Comparison of ENCODE assay signal across 13 cellular contexts in genomic region chr16:31421587-31421986, GRCh38. TPM values are rescaled to one million over a fixed set of nuclear protein-coding genes. Genes with fewer than 3 reads are reported as not detected.
DNase-seq lines count a peak whose midpoint lies in the region; ATAC-seq, FAIRE-seq and TF ChIP-seq lines count a peak whose summit lies in the region.
"Had no signal": no experiment of that assay in that cellular context is flagged by ENCODE, and none has a peak within 500 bp of the region (broad histone marks: within the 10 kb centered on the region; RNA-seq: fewer than 3 reads in every experiment).

No MANE protein-coding gene starts in this region.

- CTCF ChIA-PET in CD4-positive, alpha-beta T cell (lab: Charles Lee), result no interaction called here

- TF ChIP-seq POLR2A in GM12891 (IDR thresholded peaks at IDR 0.05; ENCODE audit: low read depth, low read length), result no peak

- ATAC-seq in HG03520 (IDR thresholded peaks at IDR 0.05; ENCODE audit: unreplicated experiment), result peak; percentile 74
- ATAC-seq in activated T-cell treated with anti-CD3 and anti-CD28 coated beads, Interleukin-2, amount 50 U/mL, for 72 hours (replicated peaks in 1 of 2), result peak; percentile 99
- no peak for ATAC-seq in GM21576 (IDR thresholded peaks at IDR 0.05; ENCODE audit: unreplicated experiment)
- ATAC-seq in CD4-positive, alpha-beta T cell (ENCODE audit: poor library complexity), result no peak

- no peak for DNase-seq in GM12891 (ENCODE audit: insufficient read length, low spot score)
- peak; percentile 83 to 87 for DNase-seq in activated T-cell treated with anti-CD3 and anti-CD28 coated beads, Interleukin-2, amount 50 U/mL, for 72 hours
- peak; percentile 74 for DNase-seq in stimulated activated CD4-positive, alpha-beta T cell treated with anti-CD3 and anti-CD28 coated beads, Interleukin-1b, Interleukin-23, amount 100 ng/mL, for 48 hours
- no peak for DNase-seq in A172 (ENCODE audit: low spot score)
- DNase-seq in progenitor cell of endocrine pancreas (ENCODE audit: low spot score, unreplicated experiment), result no peak
- DNase-seq in CD4-positive, alpha-beta T cell, result no peak
- DNase-seq: IMR-90 had no signal

- no peaks in the 10 kb centered on the region for H3K27me3 ChIP-seq in CD4-positive, alpha-beta T cell (ENCODE audit: control insufficient read depth, insufficient read depth, low read length)
- H3K27me3 ChIP-seq: cardiac muscle cell had no signal

- no peak for TF ChIP-seq CTCF in progenitor cell of endocrine pancreas (IDR thresholded peaks at IDR 0.05; ENCODE audit: unreplicated experiment)
- no peak for TF ChIP-seq CTCF in CD4-positive, alpha-beta T cell (IDR thresholded peaks at IDR 0.05)

- H3K27ac ChIP-seq in CD4-positive, alpha-beta T cell (ENCODE audit: low read depth, low read length), result no peak overlapping the region
- H3K27ac ChIP-seq: cardiac muscle cell had no signal

- peak overlapping the region; percentile 63 to 69 for H3K4me3 Mint-ChIP-seq in activated T-cell treated with anti-CD3 and anti-CD28 coated beads, Interleukin-2, amount 50 U/mL, for 72 hours
- H3K4me3 Mint-ChIP-seq in progenitor cell of endocrine pancreas (ENCODE audit: low read depth), result no peak overlapping the region
- no peak overlapping the region for H3K4me3 Mint-ChIP-seq in CD4-positive, alpha-beta T cell

- H3K4me1 Mint-ChIP-seq in activated T-cell treated with anti-CD3 and anti-CD28 coated beads, Interleukin-2, amount 50 U/mL, for 72 hours (ENCODE audit: low read depth), result peaks cover 50% of the 10 kb centered on the region
- H3K4me1 Mint-ChIP-seq in progenitor cell of endocrine pancreas (ENCODE audit: low read depth), result no peaks in the 10 kb centered on the region
- no peaks in the 10 kb centered on the region for H3K4me1 Mint-ChIP-seq in CD4-positive, alpha-beta T cell (ENCODE audit: low read depth)

- POLR2A ChIA-PET in CD4-positive, alpha-beta T cell (lab: Charles Lee), result no interaction called here

- no peaks in the 10 kb centered on the region for H3K9me3 Mint-ChIP-seq in activated T-cell treated with anti-CD3 and anti-CD28 coated beads, Interleukin-2, amount 50 U/mL, for 72 hours
- H3K9me3 Mint-ChIP-seq in progenitor cell of endocrine pancreas (ENCODE audit: low read depth), result no peaks in the 10 kb centered on the region
- no peaks in the 10 kb centered on the region for H3K9me3 Mint-ChIP-seq in CD4-positive, alpha-beta T cell

- H3K9me3 ChIP-seq in CD4-positive, alpha-beta T cell (ENCODE audit: control insufficient read depth, low read length), result no peaks in the 10 kb centered on the region

- H3K27ac Mint-ChIP-seq in activated T-cell treated with anti-CD3 and anti-CD28 coated beads, Interleukin-2, amount 50 U/mL, for 72 hours, result no peak overlapping the region
- H3K27ac Mint-ChIP-seq in progenitor cell of endocrine pancreas, result no peak overlapping the region
- H3K27ac Mint-ChIP-seq in CD4-positive, alpha-beta T cell, result no peak overlapping the region

- no peak for FAIRE-seq in GM12891 (lab: Jason Lieb, UNC)
- FAIRE-seq: G401.6 had no signal

- peaks cover 0 to 4% of the 10 kb centered on the region in 2 donors for H3K36me3 Mint-ChIP-seq in activated T-cell treated with anti-CD3 and anti-CD28 coated beads, Interleukin-2, amount 50 U/mL, for 72 hours (ENCODE audit: insufficient read depth in 2 of 2)
- no peaks in the 10 kb centered on the region for H3K36me3 Mint-ChIP-seq in progenitor cell of endocrine pancreas (ENCODE audit: insufficient read depth)
- no peaks in the 10 kb centered on the region for H3K36me3 Mint-ChIP-seq in CD4-positive, alpha-beta T cell (ENCODE audit: low read depth)

- peaks cover 45% of the 10 kb centered on the region for H3K27me3 Mint-ChIP-seq in activated T-cell treated with anti-CD3 and anti-CD28 coated beads, Interleukin-2, amount 50 U/mL, for 72 hours (ENCODE audit: low read depth)
- peaks cover 48% of the 10 kb centered on the region for H3K27me3 Mint-ChIP-seq in progenitor cell of endocrine pancreas
- H3K27me3 Mint-ChIP-seq in CD4-positive, alpha-beta T cell, result peaks cover 20% of the 10 kb centered on the region

- intact Hi-C loops in CD4-positive, alpha-beta T cell (cut with DNase I, micrococcal nuclease), result no loop called here

TF ChIP-seq in GM12891, 5 proteins besides CTCF, POLR2A, EP300 and RAD21:
- no peak for TF ChIP-seq POLR2AphosphoS5 (IDR thresholded peaks at IDR 0.05; ENCODE audit: low read depth, low read length)
- TF ChIP-seq SPI1 (IDR thresholded peaks at IDR 0.05; ENCODE audit: low read depth, low read length), result 0 out of 2 replicates have a peak, but pooled peaks have one; percentile 15
- TF ChIP-seq POU2F2 (IDR thresholded peaks at IDR 0.05; ENCODE audit: low read depth, low read length), result no peak

RNA-seq across cellular contexts. Expression of gene COX6A2, which starts 6.6 kb away (rescaled TPM):
- polyA plus RNA-seq in GM12891 (2012; ENCODE audit: low read depth, missing spikeins), result not detected
- total RNA-seq in activated T-cell treated with anti-CD3 and anti-CD28 coated beads, Interleukin-2, amount 50 U/mL, for 72 hours, result not detected
- not detected in 2 replicates for total RNA-seq in A172 (2014; rRNA removed; shearing (Covaris generic))
- not detected in 2 replicates for total RNA-seq in progenitor cell of endocrine pancreas
- total RNA-seq in CD4-positive, alpha-beta T cell, result not detected
- total RNA-seq: IMR-90, RPMI7951 had no signal
- polyA plus RNA-seq: BJ, IMR-90 had no signal

RNA-seq across cellular contexts. Expression of gene ZNF843, which starts 21.0 kb away (rescaled TPM):
- polyA plus RNA-seq in GM12891 (2012; ENCODE audit: low read depth, missing spikeins), result 0.03 TPM
- total RNA-seq in activated T-cell treated with anti-CD3 and anti-CD28 coated beads, Interleukin-2, amount 50 U/mL, for 72 hours, result under 1 TPM; 0.38 to 0.53 TPM
- not detected in 2 replicates for total RNA-seq in A172 (2014; rRNA removed; shearing (Covaris generic))
- 1.2 and 1.4 TPM in 2 replicates for total RNA-seq in progenitor cell of endocrine pancreas
- total RNA-seq in CD4-positive, alpha-beta T cell, result under 1 TPM in 1 of 2 experiments, not detected in 1; 0.16 TPM
- total RNA-seq: RPMI7951 had no signal

RNA-seq across cellular contexts. Expression of gene ITGAD, which starts 28.5 kb away (rescaled TPM):
- not detected for polyA plus RNA-seq in GM12891 (2012; ENCODE audit: low read depth, missing spikeins)
- total RNA-seq in activated T-cell treated with anti-CD3 and anti-CD28 coated beads, Interleukin-2, amount 50 U/mL, for 72 hours, result under 1 TPM; 0.05 to 0.14 TPM
- total RNA-seq in A172 (2014; rRNA removed; shearing (Covaris generic)), result not detected in 2 replicates
- total RNA-seq in progenitor cell of endocrine pancreas, result not detected in 2 replicates
- total RNA-seq in CD4-positive, alpha-beta T cell, result not detected
- total RNA-seq: cardiac muscle cell, IMR-90, RPMI7951 had no signal
- polyA plus RNA-seq: BJ, cardiac muscle cell, IMR-90 had no signal

RNA-seq across cellular contexts. Expression of gene ARMC5, which starts 37.7 kb away (rescaled TPM):
- 7.6 TPM for polyA plus RNA-seq in GM12891 (2012; ENCODE audit: low read depth, missing spikeins)
- 10 to 100 TPM; 11.2 to 12.2 TPM for total RNA-seq in activated T-cell treated with anti-CD3 and anti-CD28 coated beads, Interleukin-2, amount 50 U/mL, for 72 hours
- total RNA-seq in A172 (2014; rRNA removed; shearing (Covaris generic)), result 17.7 and 18.6 TPM in 2 replicates
- total RNA-seq in progenitor cell of endocrine pancreas, result 14.6 and 14.8 TPM in 2 replicates
- total RNA-seq in CD4-positive, alpha-beta T cell, result 10 to 100 TPM in 1 of 2 experiments, 1 to 10 TPM in 1; 8.5 to 10.8 TPM

RNA-seq across cellular contexts. Expression of gene TGFB1I1, which starts 50.4 kb away (rescaled TPM):
- 1.5 TPM for polyA plus RNA-seq in GM12891 (2012; ENCODE audit: low read depth, missing spikeins)
- total RNA-seq in activated T-cell treated with anti-CD3 and anti-CD28 coated beads, Interleukin-2, amount 50 U/mL, for 72 hours, result 1 to 10 TPM; 1.3 to 4.4 TPM
- total RNA-seq in A172 (2014; rRNA removed; shearing (Covaris generic)), result 29.8 and 42.0 TPM in 2 replicates
- 4.5 and 5.0 TPM in 2 replicates for total RNA-seq in progenitor cell of endocrine pancreas
- total RNA-seq in CD4-positive, alpha-beta T cell, result under 1 TPM; 0.36 to 0.42 TPM

Comparison
In these comparisons a context has a peak if more than half of its experiments do, and no peak if none do; other contexts are left out.
1. DNase-seq: peak in activated T-cell treated with anti-CD3 and anti-CD28 coated beads, Interleukin-2, amount 50 U/mL, for 72 hours (2 of 2) and stimulated activated CD4-positive, alpha-beta T cell treated with anti-CD3 and anti-CD28 coated beads, Interleukin-1b, Interleukin-23, amount 100 ng/mL, for 48 hours (single experiment); none in GM12891 (single experiment), A172 (single experiment), progenitor cell of endocrine pancreas (single experiment) and CD4-positive, alpha-beta T cell (0 of 10).
2. ATAC-seq: peak in HG03520 (single experiment) and activated T-cell treated with anti-CD3 and anti-CD28 coated beads, Interleukin-2, amount 50 U/mL, for 72 hours (2 of 2); none in GM21576 (single experiment) and CD4-positive, alpha-beta T cell (single experiment).
3. H3K4me3 Mint-ChIP-seq: peak in activated T-cell treated with anti-CD3 and anti-CD28 coated beads, Interleukin-2, amount 50 U/mL, for 72 hours (2 of 2); none in progenitor cell of endocrine pancreas (single experiment) and CD4-positive, alpha-beta T cell (single experiment).